1 cellular context compared by ENCODE assay signal in the genomic region with DNA sequence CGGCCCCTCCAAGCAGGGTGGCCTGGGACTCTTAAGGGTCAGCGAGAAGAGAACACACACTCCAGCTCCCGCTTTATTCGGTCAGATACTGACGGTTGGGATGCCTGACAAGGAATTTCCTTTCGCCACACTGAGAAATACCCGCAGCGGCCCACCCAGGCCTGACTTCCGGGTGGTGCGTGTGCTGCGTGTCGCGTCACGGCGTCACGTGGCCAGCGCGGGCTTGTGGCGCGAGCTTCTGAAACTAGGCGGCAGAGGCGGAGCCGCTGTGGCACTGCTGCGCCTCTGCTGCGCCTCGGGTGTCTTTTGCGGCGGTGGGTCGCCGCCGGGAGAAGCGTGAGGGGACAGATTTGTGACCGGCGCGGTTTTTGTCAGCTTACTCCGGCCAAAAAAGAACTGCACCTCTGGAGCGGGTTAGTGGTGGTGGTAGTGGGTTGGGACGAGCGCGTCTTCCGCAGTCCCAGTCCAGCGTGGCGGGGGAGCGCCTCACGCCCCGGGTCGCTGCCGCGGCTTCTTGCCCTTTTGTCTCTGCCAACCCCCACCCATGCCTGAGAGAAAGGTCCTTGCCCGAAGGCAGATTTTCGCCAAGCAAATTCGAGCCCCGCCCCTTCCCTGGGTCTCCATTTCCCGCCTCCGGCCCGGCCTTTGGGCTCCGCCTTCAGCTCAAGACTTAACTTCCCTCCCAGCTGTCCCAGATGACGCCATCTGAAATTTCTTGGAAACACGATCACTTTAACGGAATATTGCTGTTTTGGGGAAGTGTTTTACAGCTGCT.
TF ChIP-seq lines count a peak whose summit lies in the region.

A gene with protein sequence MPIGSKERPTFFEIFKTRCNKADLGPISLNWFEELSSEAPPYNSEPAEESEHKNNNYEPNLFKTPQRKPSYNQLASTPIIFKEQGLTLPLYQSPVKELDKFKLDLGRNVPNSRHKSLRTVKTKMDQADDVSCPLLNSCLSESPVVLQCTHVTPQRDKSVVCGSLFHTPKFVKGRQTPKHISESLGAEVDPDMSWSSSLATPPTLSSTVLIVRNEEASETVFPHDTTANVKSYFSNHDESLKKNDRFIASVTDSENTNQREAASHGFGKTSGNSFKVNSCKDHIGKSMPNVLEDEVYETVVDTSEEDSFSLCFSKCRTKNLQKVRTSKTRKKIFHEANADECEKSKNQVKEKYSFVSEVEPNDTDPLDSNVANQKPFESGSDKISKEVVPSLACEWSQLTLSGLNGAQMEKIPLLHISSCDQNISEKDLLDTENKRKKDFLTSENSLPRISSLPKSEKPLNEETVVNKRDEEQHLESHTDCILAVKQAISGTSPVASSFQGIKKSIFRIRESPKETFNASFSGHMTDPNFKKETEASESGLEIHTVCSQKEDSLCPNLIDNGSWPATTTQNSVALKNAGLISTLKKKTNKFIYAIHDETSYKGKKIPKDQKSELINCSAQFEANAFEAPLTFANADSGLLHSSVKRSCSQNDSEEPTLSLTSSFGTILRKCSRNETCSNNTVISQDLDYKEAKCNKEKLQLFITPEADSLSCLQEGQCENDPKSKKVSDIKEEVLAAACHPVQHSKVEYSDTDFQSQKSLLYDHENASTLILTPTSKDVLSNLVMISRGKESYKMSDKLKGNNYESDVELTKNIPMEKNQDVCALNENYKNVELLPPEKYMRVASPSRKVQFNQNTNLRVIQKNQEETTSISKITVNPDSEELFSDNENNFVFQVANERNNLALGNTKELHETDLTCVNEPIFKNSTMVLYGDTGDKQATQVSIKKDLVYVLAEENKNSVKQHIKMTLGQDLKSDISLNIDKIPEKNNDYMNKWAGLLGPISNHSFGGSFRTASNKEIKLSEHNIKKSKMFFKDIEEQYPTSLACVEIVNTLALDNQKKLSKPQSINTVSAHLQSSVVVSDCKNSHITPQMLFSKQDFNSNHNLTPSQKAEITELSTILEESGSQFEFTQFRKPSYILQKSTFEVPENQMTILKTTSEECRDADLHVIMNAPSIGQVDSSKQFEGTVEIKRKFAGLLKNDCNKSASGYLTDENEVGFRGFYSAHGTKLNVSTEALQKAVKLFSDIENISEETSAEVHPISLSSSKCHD (N-terminal part only) (plus strand): TSS at position 254 of the 775 bp plus-strand sequence. CDS start 953 bp downstream, outside the sequence.
A gene with protein sequence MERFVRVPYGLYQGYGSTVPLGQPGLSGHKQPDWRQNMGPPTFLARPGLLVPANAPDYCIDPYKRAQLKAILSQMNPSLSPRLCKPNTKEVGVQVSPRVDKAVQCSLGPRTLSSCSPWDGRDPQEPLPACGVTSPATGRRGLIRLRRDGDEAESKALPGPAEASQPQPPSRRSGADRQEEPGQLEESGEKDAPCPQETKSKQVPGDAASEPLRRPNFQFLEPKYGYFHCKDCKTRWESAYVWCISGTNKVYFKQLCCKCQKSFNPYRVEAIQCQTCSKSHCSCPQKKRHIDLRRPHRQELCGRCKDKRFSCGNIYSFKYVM (minus strand): TSS at position 109 of the 775 bp plus-strand sequence. CDS start 3,438 bp downstream, outside the sequence.

TF ChIP-seq in HepG2, 621 proteins besides CTCF, POLR2A, EP300 and RAD21 (continued from another document and continues in another):
- TF ChIP-seq, protein P1, sequence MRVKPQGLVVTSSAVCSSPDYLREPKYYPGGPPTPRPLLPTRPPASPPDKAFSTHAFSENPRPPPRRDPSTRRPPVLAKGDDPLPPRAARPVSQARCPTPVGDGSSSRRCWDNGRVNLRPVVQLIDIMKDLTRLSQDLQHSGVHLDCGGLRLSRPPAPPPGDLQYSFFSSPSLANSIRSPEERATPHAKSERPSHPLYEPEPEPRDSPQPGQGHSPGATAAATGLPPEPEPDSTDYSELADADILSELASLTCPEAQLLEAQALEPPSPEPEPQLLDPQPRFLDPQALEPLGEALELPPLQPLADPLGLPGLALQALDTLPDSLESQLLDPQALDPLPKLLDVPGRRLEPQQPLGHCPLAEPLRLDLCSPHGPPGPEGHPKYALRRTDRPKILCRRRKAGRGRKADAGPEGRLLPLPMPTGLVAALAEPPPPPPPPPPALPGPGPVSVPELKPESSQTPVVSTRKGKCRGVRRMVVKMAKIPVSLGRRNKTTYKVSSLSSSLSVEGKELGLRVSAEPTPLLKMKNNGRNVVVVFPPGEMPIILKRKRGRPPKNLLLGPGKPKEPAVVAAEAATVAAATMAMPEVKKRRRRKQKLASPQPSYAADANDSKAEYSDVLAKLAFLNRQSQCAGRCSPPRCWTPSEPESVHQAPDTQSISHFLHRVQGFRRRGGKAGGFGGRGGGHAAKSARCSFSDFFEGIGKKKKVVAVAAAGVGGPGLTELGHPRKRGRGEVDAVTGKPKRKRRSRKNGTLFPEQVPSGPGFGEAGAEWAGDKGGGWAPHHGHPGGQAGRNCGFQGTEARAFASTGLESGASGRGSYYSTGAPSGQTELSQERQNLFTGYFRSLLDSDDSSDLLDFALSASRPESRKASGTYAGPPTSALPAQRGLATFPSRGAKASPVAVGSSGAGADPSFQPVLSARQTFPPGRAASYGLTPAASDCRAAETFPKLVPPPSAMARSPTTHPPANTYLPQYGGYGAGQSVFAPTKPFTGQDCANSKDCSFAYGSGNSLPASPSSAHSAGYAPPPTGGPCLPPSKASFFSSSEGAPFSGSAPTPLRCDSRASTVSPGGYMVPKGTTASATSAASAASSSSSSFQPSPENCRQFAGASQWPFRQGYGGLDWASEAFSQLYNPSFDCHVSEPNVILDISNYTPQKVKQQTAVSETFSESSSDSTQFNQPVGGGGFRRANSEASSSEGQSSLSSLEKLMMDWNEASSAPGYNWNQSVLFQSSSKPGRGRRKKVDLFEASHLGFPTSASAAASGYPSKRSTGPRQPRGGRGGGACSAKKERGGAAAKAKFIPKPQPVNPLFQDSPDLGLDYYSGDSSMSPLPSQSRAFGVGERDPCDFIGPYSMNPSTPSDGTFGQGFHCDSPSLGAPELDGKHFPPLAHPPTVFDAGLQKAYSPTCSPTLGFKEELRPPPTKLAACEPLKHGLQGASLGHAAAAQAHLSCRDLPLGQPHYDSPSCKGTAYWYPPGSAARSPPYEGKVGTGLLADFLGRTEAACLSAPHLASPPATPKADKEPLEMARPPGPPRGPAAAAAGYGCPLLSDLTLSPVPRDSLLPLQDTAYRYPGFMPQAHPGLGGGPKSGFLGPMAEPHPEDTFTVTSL (CRISPR knock-in tag; IDR thresholded peaks at IDR 0.05; ENCODE audit: borderline replicate concordance): 0 out of 2 replicates have a peak, but pooled peaks have one; percentile 19
- peak; percentile 77 for TF ChIP-seq TAF1 (CRISPR knock-in tag; IDR thresholded peaks at IDR 0.05)
- TF ChIP-seq ZNF816 (CRISPR knock-in tag; IDR thresholded peaks at IDR 0.05; ENCODE audit: borderline replicate concordance): 0 out of 2 replicates have a peak, but pooled peaks have one; percentile 70
- peak; percentile 77; the same call in 1 of the 2 replicates for TF ChIP-seq ZSCAN21 (CRISPR knock-in tag; IDR thresholded peaks at IDR 0.05; ENCODE audit: borderline replicate concordance)
- TF ChIP-seq, protein P2, sequence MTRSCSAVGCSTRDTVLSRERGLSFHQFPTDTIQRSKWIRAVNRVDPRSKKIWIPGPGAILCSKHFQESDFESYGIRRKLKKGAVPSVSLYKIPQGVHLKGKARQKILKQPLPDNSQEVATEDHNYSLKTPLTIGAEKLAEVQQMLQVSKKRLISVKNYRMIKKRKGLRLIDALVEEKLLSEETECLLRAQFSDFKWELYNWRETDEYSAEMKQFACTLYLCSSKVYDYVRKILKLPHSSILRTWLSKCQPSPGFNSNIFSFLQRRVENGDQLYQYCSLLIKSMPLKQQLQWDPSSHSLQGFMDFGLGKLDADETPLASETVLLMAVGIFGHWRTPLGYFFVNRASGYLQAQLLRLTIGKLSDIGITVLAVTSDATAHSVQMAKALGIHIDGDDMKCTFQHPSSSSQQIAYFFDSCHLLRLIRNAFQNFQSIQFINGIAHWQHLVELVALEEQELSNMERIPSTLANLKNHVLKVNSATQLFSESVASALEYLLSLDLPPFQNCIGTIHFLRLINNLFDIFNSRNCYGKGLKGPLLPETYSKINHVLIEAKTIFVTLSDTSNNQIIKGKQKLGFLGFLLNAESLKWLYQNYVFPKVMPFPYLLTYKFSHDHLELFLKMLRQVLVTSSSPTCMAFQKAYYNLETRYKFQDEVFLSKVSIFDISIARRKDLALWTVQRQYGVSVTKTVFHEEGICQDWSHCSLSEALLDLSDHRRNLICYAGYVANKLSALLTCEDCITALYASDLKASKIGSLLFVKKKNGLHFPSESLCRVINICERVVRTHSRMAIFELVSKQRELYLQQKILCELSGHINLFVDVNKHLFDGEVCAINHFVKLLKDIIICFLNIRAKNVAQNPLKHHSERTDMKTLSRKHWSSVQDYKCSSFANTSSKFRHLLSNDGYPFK (CRISPR knock-in tag; IDR thresholded peaks at IDR 0.05; ENCODE audit: borderline replicate concordance): peak; percentile 52; the same call in 1 of the 2 replicates
- TF ChIP-seq ZNF850 (CRISPR knock-in tag; conservative IDR thresholded peaks at IDR 0.05): 0 out of 2 replicates have a peak, but pooled peaks have one; percentile 41
- TF ChIP-seq NR2C2 (CRISPR knock-in tag; IDR thresholded peaks at IDR 0.05; ENCODE audit: borderline replicate concordance): peak; percentile 40; the same call in 1 of the 2 replicates
- no peak for TF ChIP-seq MIXL1 (CRISPR knock-in tag; IDR thresholded peaks at IDR 0.05)
- peak; percentile 98 for TF ChIP-seq TGIF2 (CRISPR knock-in tag; IDR thresholded peaks at IDR 0.05)
- TF ChIP-seq, protein P3, sequence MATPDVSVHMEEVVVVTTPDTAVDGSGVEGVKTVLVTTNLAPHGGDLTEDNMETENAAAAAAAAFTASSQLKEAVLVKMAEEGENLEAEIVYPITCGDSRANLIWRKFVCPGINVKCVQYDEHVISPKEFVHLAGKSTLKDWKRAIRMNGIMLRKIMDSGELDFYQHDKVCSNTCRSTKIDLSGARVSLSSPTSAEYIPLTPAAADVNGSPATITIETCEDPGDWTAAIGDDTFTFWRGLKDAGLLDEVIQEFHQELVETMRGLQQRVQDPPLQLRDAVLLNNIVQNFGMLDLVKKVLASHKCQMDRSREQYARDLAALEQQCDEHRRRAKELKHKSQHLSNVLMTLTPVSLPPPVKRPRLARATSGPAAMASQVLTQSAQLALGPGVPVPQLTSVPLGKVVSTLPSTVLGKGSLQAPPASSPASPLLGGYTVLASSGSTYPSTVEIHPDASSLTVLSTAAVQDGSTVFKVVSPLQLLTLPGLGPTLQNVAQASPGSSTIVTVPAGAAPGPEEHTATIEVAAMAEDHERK (CRISPR knock-in tag; IDR thresholded peaks at IDR 0.05; ENCODE audit: low read depth): peak; percentile 98
- peak; percentile 93 for TF ChIP-seq MXI1 (IDR thresholded peaks at IDR 0.05; ENCODE audit: borderline replicate concordance, low read depth, low read length)
- TF ChIP-seq GATAD2A (CRISPR knock-in tag; IDR thresholded peaks at IDR 0.05): peak; percentile 32; the same call in 1 of the 2 replicates
- TF ChIP-seq LCORL (IDR thresholded peaks at IDR 0.05): no peak
- 0 out of 2 replicates have a peak, but pooled peaks have one; percentile 49 for TF ChIP-seq LCORL (CRISPR knock-in tag; IDR thresholded peaks at IDR 0.05)
- no peak for TF ChIP-seq ARNT (IDR thresholded peaks at IDR 0.05)
- no peak for TF ChIP-seq HMG20A (CRISPR knock-in tag; IDR thresholded peaks at IDR 0.05; ENCODE audit: borderline replicate concordance)
- 0 out of 2 replicates have a peak, but pooled peaks have one; percentile 27 for TF ChIP-seq MEF2D (CRISPR knock-in tag; IDR thresholded peaks at IDR 0.05)
- TF ChIP-seq ZBTB1 (CRISPR knock-in tag; IDR thresholded peaks at IDR 0.05; ENCODE audit: borderline replicate concordance): no peak
- no peak for TF ChIP-seq FOXA1 (IDR thresholded peaks at IDR 0.05)
- TF ChIP-seq FOXA1 (CRISPR knock-in tag; IDR thresholded peaks at IDR 0.05): no peak
- TF ChIP-seq SPEN (CRISPR knock-in tag; IDR thresholded peaks at IDR 0.05; ENCODE audit: low read depth): peak; percentile 85
- peak; percentile 42 for TF ChIP-seq ZNF18 (CRISPR knock-in tag; IDR thresholded peaks at IDR 0.05; ENCODE audit: insufficient replicate concordance)
- TF ChIP-seq ZNF354B (CRISPR knock-in tag; IDR thresholded peaks at IDR 0.05): no peak
- peak; percentile 36; the same call in 1 of the 2 replicates for TF ChIP-seq ZNF768 (CRISPR knock-in tag; IDR thresholded peaks at IDR 0.05)
- TF ChIP-seq KMT2B (CRISPR knock-in tag; IDR thresholded peaks at IDR 0.05): peak; percentile 91
- 0 out of 2 replicates have a peak, but pooled peaks have one; percentile 41 for TF ChIP-seq HNF1B (CRISPR knock-in tag; IDR thresholded peaks at IDR 0.05)
- TF ChIP-seq POLR2G (IDR thresholded peaks at IDR 0.05; ENCODE audit: low read depth, low read length): peak; percentile 93
- peak; percentile 34; the same call in 1 of the 2 replicates for TF ChIP-seq MYNN (CRISPR knock-in tag; IDR thresholded peaks at IDR 0.05; ENCODE audit: low read depth)
- 0 out of 2 replicates have a peak, but pooled peaks have one; percentile 10 for TF ChIP-seq ARID2 (CRISPR knock-in tag; IDR thresholded peaks at IDR 0.05; ENCODE audit: borderline replicate concordance)
- no peak for TF ChIP-seq NR3C1 (CRISPR knock-in tag; IDR thresholded peaks at IDR 0.05)
- TF ChIP-seq FOSL2 (CRISPR knock-in tag; IDR thresholded peaks at IDR 0.05): peak; percentile 53; the same call in 1 of the 2 replicates
- TF ChIP-seq, protein P4, sequence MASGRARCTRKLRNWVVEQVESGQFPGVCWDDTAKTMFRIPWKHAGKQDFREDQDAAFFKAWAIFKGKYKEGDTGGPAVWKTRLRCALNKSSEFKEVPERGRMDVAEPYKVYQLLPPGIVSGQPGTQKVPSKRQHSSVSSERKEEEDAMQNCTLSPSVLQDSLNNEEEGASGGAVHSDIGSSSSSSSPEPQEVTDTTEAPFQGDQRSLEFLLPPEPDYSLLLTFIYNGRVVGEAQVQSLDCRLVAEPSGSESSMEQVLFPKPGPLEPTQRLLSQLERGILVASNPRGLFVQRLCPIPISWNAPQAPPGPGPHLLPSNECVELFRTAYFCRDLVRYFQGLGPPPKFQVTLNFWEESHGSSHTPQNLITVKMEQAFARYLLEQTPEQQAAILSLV (CRISPR knock-in tag; IDR thresholded peaks at IDR 0.05; ENCODE audit: borderline replicate concordance): peak; percentile 61; the same call in 1 of the 2 replicates
